ENCODE assay signal across 20 cellular contexts in the genomic region with DNA sequence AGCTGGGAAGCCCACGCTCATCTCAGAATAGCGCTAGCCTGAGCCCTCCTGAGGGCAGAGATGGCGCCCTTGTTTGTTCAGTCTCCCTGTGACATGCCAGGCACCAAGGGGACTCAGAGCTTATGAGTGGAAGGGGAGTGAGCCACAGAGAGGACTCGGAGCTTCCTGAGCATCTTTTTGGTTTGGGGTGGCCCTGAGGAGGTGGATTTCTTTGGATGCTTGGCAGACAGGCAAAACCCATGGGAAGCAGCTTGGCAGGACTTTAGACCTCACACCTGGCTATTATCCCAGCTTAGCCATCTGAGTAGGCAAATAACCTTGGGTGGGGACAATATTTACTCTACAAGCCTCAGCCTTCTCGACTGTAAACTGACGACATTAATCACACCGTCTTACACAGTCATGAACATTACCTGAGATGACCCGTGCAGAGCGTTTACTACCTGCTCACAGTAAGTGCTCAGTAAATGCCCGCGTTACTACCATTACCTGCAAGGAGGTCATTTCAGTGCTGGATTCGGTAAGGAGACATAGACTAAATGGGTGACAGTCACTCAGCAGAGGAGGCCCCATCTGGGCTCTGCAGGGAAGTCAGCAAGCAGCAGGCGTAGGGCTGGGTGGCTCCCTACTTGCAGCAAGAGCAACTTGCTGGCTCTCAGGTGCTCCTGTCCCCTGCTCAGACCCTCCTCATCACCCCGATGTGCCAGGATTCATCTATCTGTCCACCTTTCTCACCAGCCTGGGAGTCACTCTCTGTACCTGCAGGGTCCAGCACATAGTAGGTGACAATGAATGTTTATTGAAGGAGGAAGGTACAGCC.
DNase-seq lines count a peak whose midpoint lies in the region; ATAC-seq lines count a peak whose summit lies in the region.
"Had no signal": no experiment of that assay in that cellular context is flagged by ENCODE, and none has a peak within 500 bp of the region (broad histone marks: within the 10 kb centered on the region; RNA-seq: fewer than 3 reads in every experiment).

No MANE protein-coding gene starts in this region.

- ATAC-seq in HG03135 (IDR thresholded peaks at IDR 0.05; ENCODE audit: unreplicated experiment) (no peak), HG03565 (IDR thresholded peaks at IDR 0.05; ENCODE audit: unreplicated experiment) (no peak)
- ATAC-seq: activated T-cell treated with anti-CD3 and anti-CD28 coated beads, Interleukin-2, amount 50 U/mL, for 4 hours; left cardiac atrium; stimulated activated memory B cell treated with anti-CD40 and anti-IgM and Interleukin-4, amounts not matched to agents 10 μg/mL and 1 μg/mL and 100 μg/mL, for 72 hours had no signal

- DNase-seq in NCI-H1105 treated with DMSO at 0.1 percent for 48 hours (lab: John Stamatoyannopoulos, UW) (peak; percentile 57), NCI-H1105 (lab: John Stamatoyannopoulos, UW) (no peak), NCI-H2196 treated with DMSO at 0.1 percent for 48 hours (lab: John Stamatoyannopoulos, UW; ENCODE audit: unreplicated experiment) (peak; percentile 34), ecto neural progenitor cell (ENCODE audit: low spot score) (peak; percentile 27)
- peak; percentile 7 for DNase-seq in stimulated activated CD8-positive, alpha-beta memory T cell treated with anti-CD3 and anti-CD28 coated beads, Interleukin-4, amount 100 ng/mL, for 48 hours
- no peak for DNase-seq in stimulated activated naive CD4-positive, alpha-beta T cell (lab: John Stamatoyannopoulos, UW)
- DNase-seq: 8988T; activated CD4-positive, alpha-beta T cell treated with anti-CD3 and anti-CD28 coated beads for 1 hour; activated T-cell treated with anti-CD3 and anti-CD28 coated beads, Interleukin-2, amount 50 U/mL, for 4 hours; CD4-positive, CD25-positive, alpha-beta regulatory T cell; cerebellar nuclear complex; erythroblast; GDM1; KG1; left cardiac atrium; NCI-H2081; stimulated activated CD4-positive, alpha-beta T cell treated with anti-CD3 and anti-CD28 coated beads, Interleukin-2, amount 100 ng/mL, for 48 hours had no signal

Comparison
In these comparisons a context has a peak if more than half of its experiments do, and no peak if none do; other contexts are left out.
1. DNase-seq: peak in NCI-H1105 treated with DMSO at 0.1 percent for 48 hours (single experiment), NCI-H2196 treated with DMSO at 0.1 percent for 48 hours (single experiment), ecto neural progenitor cell (single experiment) and stimulated activated CD8-positive, alpha-beta memory T cell treated with anti-CD3 and anti-CD28 coated beads, Interleukin-4, amount 100 ng/mL, for 48 hours (single experiment); none in NCI-H1105 (single experiment) and stimulated activated naive CD4-positive, alpha-beta T cell (0 of 6).